15 cellular contexts compared by ENCODE assay signal in the genomic region with DNA sequence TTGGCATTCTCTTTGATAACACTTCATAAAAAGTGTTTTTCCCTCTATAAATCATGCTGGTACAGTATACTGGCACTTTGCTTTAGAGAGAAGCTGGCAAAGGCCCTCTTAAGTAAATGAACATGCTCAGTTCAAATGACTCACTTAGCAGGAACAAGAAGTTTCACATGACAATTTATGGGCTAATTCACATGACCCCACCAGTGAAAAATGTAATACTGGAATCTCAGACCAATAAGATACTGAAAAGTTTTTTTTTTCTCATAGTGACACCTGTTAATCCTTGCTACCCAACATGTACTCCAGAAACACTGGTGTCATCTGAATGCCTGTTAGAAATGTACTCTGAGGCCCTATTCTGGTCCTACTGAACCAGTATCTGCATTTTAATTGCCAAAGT. TPM values are rescaled to one million over a fixed set of nuclear protein-coding genes. Genes with fewer than 3 reads are reported as not detected.
DNase-seq lines count a peak whose midpoint lies in the region; TF ChIP-seq lines count a peak whose summit lies in the region.
"Had no signal": no experiment of that assay in that cellular context is flagged by ENCODE, and none has a peak within 500 bp of the region (broad histone marks: within the 10 kb centered on the region; RNA-seq: fewer than 3 reads in every experiment).

No MANE protein-coding gene starts in this region.

- no peak overlapping the region for H3K4me3 ChIP-seq in OCI-LY7 (ENCODE audit: low read depth, low read length, poor library complexity, severe bottlenecking)
- no peak overlapping the region for H3K4me3 ChIP-seq in fibroblast of lung (replicated peaks in 1 of 4; ENCODE audit: control extremely low read depth in 1 of 4, insufficient read depth in 1 of 4, low read depth in 3 of 4, low read length in 4 of 4)
- H3K4me3 ChIP-seq in vagina: no peak overlapping the region
- H3K4me3 ChIP-seq in HAP-1: no peak overlapping the region
- H3K4me3 ChIP-seq: GM23338, PC-9, spleen had no signal

- H3K9ac ChIP-seq in fibroblast of lung (ENCODE audit: insufficient read depth, low read length): no peak overlapping the region

- H3K9me3 ChIP-seq in OCI-LY7 (ENCODE audit: low read length) (no peaks in the 10 kb centered on the region), fibroblast of lung (ENCODE audit: control insufficient read depth, insufficient read depth, low read depth, low read length) (no peaks in the 10 kb centered on the region), vagina (no peaks in the 10 kb centered on the region), HAP-1 (no peaks in the 10 kb centered on the region)
- H3K9me3 ChIP-seq: spleen had no signal

- no peaks in the 10 kb centered on the region for H3K27me3 ChIP-seq in fibroblast of lung (ENCODE audit: control insufficient read depth, insufficient read depth, low read length)
- no peaks in the 10 kb centered on the region for H3K27me3 ChIP-seq in vagina
- no peaks in the 10 kb centered on the region for H3K27me3 ChIP-seq in HAP-1 (ENCODE audit: low read depth)
- H3K27me3 ChIP-seq: spleen had no signal

- H3K9me2 ChIP-seq in OCI-LY7 (ENCODE audit: insufficient read depth, low read length): no peaks in the 10 kb centered on the region

- DNase-seq in GM04504 (ENCODE audit: low read depth) (peak; percentile 56), OCI-LY7 (ENCODE audit: low spot score) (no peak), fibroblast of lung (ENCODE audit: low read depth in 2 of 2) (peak; percentile 75 to 79), renal cortical epithelial cell (ENCODE audit: low read depth) (peak; percentile 86), vagina (ENCODE audit: extremely low spot score in 2 of 2) (no peak), islet precursor cell (no peak), HAP-1 (ENCODE audit: low spot score in 2 of 2) (no peak)
- DNase-seq in stimulated activated CD4-positive, alpha-beta T cell treated with anti-CD3 and anti-CD28 coated beads, Interleukin-4, amount 100 ng/mL, for 4 hours: no peak
- DNase-seq: activated CD4-positive, CD25-positive, alpha-beta regulatory T cell treated with anti-CD3 and anti-CD28 coated beads, Interleukin-2, amount 50 U/mL, for 72 hours; DMS53; NCI-H1436; spleen; stimulated activated naive CD4-positive, alpha-beta T cell had no signal

- no peak overlapping the region for H3K4me2 ChIP-seq in OCI-LY7 (ENCODE audit: low read length)
- H3K4me2 ChIP-seq in fibroblast of lung (ENCODE audit: extremely low read depth, insufficient read depth, low read length): no peak overlapping the region
- H3K4me2 ChIP-seq: GM23338, PC-9 had no signal

- H4K20me1 ChIP-seq in OCI-LY7 (ENCODE audit: insufficient read depth, low read length): peaks cover 13% of the 10 kb centered on the region; the same call in 1 of the 2 replicates
- peaks cover 2% of the 10 kb centered on the region for H4K20me1 ChIP-seq in fibroblast of lung (ENCODE audit: control insufficient read depth, extremely low read depth, insufficient read depth, low read length)

- no peaks in the 10 kb centered on the region for H3K4me1 ChIP-seq in OCI-LY7 (ENCODE audit: insufficient read depth, low read length, poor library complexity, severe bottlenecking)
- peaks cover 2% of the 10 kb centered on the region for H3K4me1 ChIP-seq in fibroblast of lung (ENCODE audit: control insufficient read depth, extremely low read depth, insufficient read depth, low read length)
- H3K4me1 ChIP-seq in vagina: peaks cover 8% of the 10 kb centered on the region
- peaks cover 15% of the 10 kb centered on the region for H3K4me1 ChIP-seq in HAP-1

- no peak for TF ChIP-seq POLR2A in vagina (IDR thresholded peaks at IDR 0.05)

- H2AFZ ChIP-seq in OCI-LY7 (ENCODE audit: low read length) (no peak overlapping the region), fibroblast of lung (ENCODE audit: low read length) (no peak overlapping the region)
- H2AFZ ChIP-seq: GM23338, PC-9 had no signal

- in situ Hi-C loops in HAP-1 (cut with MboI; ENCODE audit: low sequenced_read_pairs): no loop called here

- TF ChIP-seq CTCF in OCI-LY7 (conservative IDR thresholded peaks at IDR 0.05; ENCODE audit: low read length): no peak
- no peak for TF ChIP-seq CTCF in fibroblast of lung (conservative IDR thresholded peaks at IDR 0.05 in 1 of 2, IDR thresholded peaks at IDR 0.05 in 1 of 2; ENCODE audit: low read depth in 1 of 2, low read length in 2 of 2)
- no peak for TF ChIP-seq CTCF in vagina (IDR thresholded peaks at IDR 0.05)

- POLR2A ChIA-PET in OCI-LY7 (lab: Charles Lee): interaction anchor here (0.7 kb wide), 1 partner anchor 24 kb away, joined by 3 read pairs; no protein-coding TSS in a partner anchor

- H3K36me3 ChIP-seq in OCI-LY7 (ENCODE audit: insufficient read depth, low read length) (peaks cover 95% of the 10 kb centered on the region), fibroblast of lung (ENCODE audit: control insufficient read depth, insufficient read depth, low read length) (peaks cover 4% of the 10 kb centered on the region), vagina (peaks cover 0 to 32% of the 10 kb centered on the region in 2 donors), HAP-1 (replicated peaks) (peaks cover 67% of the 10 kb centered on the region)

- CTCF ChIA-PET in OCI-LY7 (lab: Charles Lee; ENCODE audit: unreplicated experiment): no interaction called here

- TSS peak; percentile 4 for BruUV-seq in OCI-LY7 (replicated peaks; lab: Mats Ljungman, UMichigan)

- H3K79me2 ChIP-seq in OCI-LY7 (ENCODE audit: insufficient read depth, low read depth, low read length) (peaks cover 56% of the 10 kb centered on the region), fibroblast of lung (ENCODE audit: control insufficient read depth, insufficient read depth, low read length) (peaks cover 21% of the 10 kb centered on the region)

- intact Hi-C loops in OCI-LY7 (cut with micrococcal nuclease; ENCODE audit: unreplicated experiment) (no loop called here), vagina (cut with DNase I) (no loop called here)

- H3K27ac ChIP-seq in OCI-LY7 (ENCODE audit: low read depth, low read length, poor library complexity, severe bottlenecking) (no peak overlapping the region), fibroblast of lung (ENCODE audit: insufficient read depth, low read length) (no peak overlapping the region), vagina (no peak overlapping the region)
- H3K27ac ChIP-seq: PC-9 had no signal

RNA-seq across cellular contexts. Expression of gene BTBD1, which starts 13.9 kb away (rescaled TPM):
- total RNA-seq in OCI-LY7 (2014; rRNA removed; shearing (Covaris generic)): 95.4 and 99.5 TPM in 2 replicates
- total RNA-seq in OCI-LY7 (2022): 90.2 and 92.6 TPM in 2 replicates
- 93.2 and 105 TPM in 2 replicates for total RNA-seq in fibroblast of lung
- polyA plus RNA-seq in fibroblast of lung: 72.0 and 84.0 TPM in 2 replicates
- polyA plus RNA-seq in fibroblast of lung (2012): 54.1 and 56.7 TPM in 2 replicates
- 12.7 and 18.7 TPM in 2 replicates for polyA minus RNA-seq in fibroblast of lung (ENCODE audit: low replicate concordance)
- total RNA-seq in renal cortical epithelial cell: 70.8 and 86.8 TPM in 2 replicates
- 51.3 TPM for total RNA-seq in vagina

RNA-seq across cellular contexts. Expression of gene C15orf40, which starts 41.7 kb away (rescaled TPM):
- 29.9 and 33.8 TPM in 2 replicates for total RNA-seq in OCI-LY7 (2014; rRNA removed; shearing (Covaris generic))
- total RNA-seq in OCI-LY7 (2022) (37.9 and 45.8 TPM in 2 replicates), fibroblast of lung (8.0 and 12.6 TPM in 2 replicates), renal cortical epithelial cell (3.5 and 5.8 TPM in 2 replicates), vagina (6.9 TPM)
- polyA plus RNA-seq in fibroblast of lung: 20.7 and 20.8 TPM in 2 replicates
- 28.1 and 35.1 TPM in 2 replicates for polyA plus RNA-seq in fibroblast of lung (2012)
- polyA minus RNA-seq in fibroblast of lung (ENCODE audit: low replicate concordance): 14.0 and 39.5 TPM in 2 replicates

RNA-seq across cellular contexts. Expression of gene TM6SF1, which starts 54.3 kb away (rescaled TPM):
- 20.2 and 27.2 TPM in 2 replicates for total RNA-seq in OCI-LY7 (2014; rRNA removed; shearing (Covaris generic))
- total RNA-seq in OCI-LY7 (2022): 28.7 and 37.6 TPM in 2 replicates
- 2.3 and 3.6 TPM in 2 replicates for total RNA-seq in fibroblast of lung
- 3.2 and 3.9 TPM in 2 replicates for polyA plus RNA-seq in fibroblast of lung
- 2.7 and 3.6 TPM in 2 replicates for polyA plus RNA-seq in fibroblast of lung (2012)
- polyA minus RNA-seq in fibroblast of lung (ENCODE audit: low replicate concordance): 1.0 and 4.2 TPM in 2 replicates
- 0.52 TPM in 1 of 2 replicates, not detected in the other for total RNA-seq in renal cortical epithelial cell
- 3.9 TPM for total RNA-seq in vagina
- total RNA-seq: PC-9 had no signal

Comparison
In these comparisons a context has a peak if more than half of its experiments do, and no peak if none do; other contexts are left out.
1. DNase-seq: peak in GM04504 (single experiment), fibroblast of lung (2 of 2) and renal cortical epithelial cell (single experiment); none in OCI-LY7 (single experiment), vagina (0 of 2), stimulated activated CD4-positive, alpha-beta T cell treated with anti-CD3 and anti-CD28 coated beads, Interleukin-4, amount 100 ng/mL, for 4 hours (0 of 2), islet precursor cell (single experiment) and HAP-1 (0 of 2).